15 cellular contexts compared by ENCODE assay signal in the genomic region with DNA sequence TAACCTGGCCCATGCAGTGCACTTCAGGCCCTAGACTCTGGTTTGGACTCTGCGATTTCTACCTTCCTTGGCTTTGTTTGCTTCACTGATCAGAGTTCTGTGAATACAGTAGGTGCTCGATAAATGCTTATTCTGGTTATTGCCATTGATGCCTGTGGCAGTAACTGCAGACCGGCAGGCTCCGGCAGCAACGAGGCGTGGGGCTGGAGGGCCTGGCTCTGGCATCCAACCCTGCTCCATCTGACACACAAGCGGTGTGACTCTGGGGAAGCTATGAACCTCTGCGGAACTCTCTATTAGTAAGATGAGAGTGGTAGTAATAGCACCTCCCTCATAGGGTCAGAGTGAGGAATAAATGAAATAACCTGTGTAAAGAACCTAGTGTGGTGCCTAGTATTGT.
DNase-seq lines count a peak whose midpoint lies in the region; ATAC-seq and TF ChIP-seq lines count a peak whose summit lies in the region.
"Had no signal": no experiment of that assay in that cellular context is flagged by ENCODE, and none has a peak within 500 bp of the region (broad histone marks: within the 10 kb centered on the region; RNA-seq: fewer than 3 reads in every experiment).

No MANE protein-coding gene starts in this region.

- no peaks in the 10 kb centered on the region for H3K36me3 ChIP-seq in CD4-positive, alpha-beta memory T cell (ENCODE audit: insufficient read depth, low read length)
- H3K36me3 ChIP-seq: HAP-1 had no signal

- no peaks in the 10 kb centered on the region for H3K9me3 Mint-ChIP-seq in CD4-positive, alpha-beta memory T cell
- H3K9me3 Mint-ChIP-seq in WTC11, result no peaks in the 10 kb centered on the region
- H3K9me3 Mint-ChIP-seq in mesothelial cell of epicardium, result no peaks in the 10 kb centered on the region
- no peaks in the 10 kb centered on the region for H3K9me3 Mint-ChIP-seq in progenitor cell of endocrine pancreas (ENCODE audit: low read depth)
- H3K9me3 Mint-ChIP-seq in activated CD8-positive, alpha-beta T cell treated with anti-CD3 and anti-CD28 coated beads, Interleukin-2, amount 10 ng/mL, durations not matched to agents 7 days and 5 days (ENCODE audit: insufficient read depth), result no peaks in the 10 kb centered on the region
- H3K9me3 Mint-ChIP-seq: CD4-positive, alpha-beta T cell had no signal

- intact Hi-C loops in CD4-positive, alpha-beta memory T cell (cut with micrococcal nuclease), result no loop called here

- H3K4me1 Mint-ChIP-seq in CD4-positive, alpha-beta memory T cell, result peaks cover 3 to 8% (median 6%) of the 10 kb centered on the region in 4 donors
- H3K4me1 Mint-ChIP-seq in WTC11 (peaks cover 8% of the 10 kb centered on the region), mesothelial cell of epicardium (peaks cover 8% of the 10 kb centered on the region), progenitor cell of endocrine pancreas (ENCODE audit: low read depth) (peaks cover 2% of the 10 kb centered on the region)
- peaks cover 3% of the 10 kb centered on the region for H3K4me1 Mint-ChIP-seq in activated CD8-positive, alpha-beta T cell treated with anti-CD3 and anti-CD28 coated beads, Interleukin-2, amount 10 ng/mL, durations not matched to agents 7 days and 5 days (ENCODE audit: low read depth)

- CTCF ChIA-PET in CD4-positive, alpha-beta memory T cell (lab: Charles Lee; ENCODE audit: partially characterized antibody), result interaction anchor here (0.8 kb wide), 1 partner anchor 13 kb away, joined by 4 read pairs; no protein-coding TSS in a partner anchor
- CTCF ChIA-PET in WTC11 (lab: Charles Lee), result interaction anchor here (0.9 to 3.7 kb wide), 12 partner anchors 13 to 607 kb away, joined by 3 to 34 read pairs (median 8); no protein-coding TSS in a partner anchor
- CTCF ChIA-PET in activated CD8-positive, alpha-beta T cell treated with anti-CD3 and anti-CD28 coated beads, Interleukin-2, amount 10 ng/mL, durations not matched to agents 7 days and 5 days (lab: Charles Lee), result interaction anchor here (1.3 kb wide), 1 partner anchor 17 kb away, joined by 3 read pairs; no protein-coding TSS in a partner anchor

- TF ChIP-seq CTCF in WTC11 (IDR thresholded peaks at IDR 0.05) (no peak), mesothelial cell of epicardium (IDR thresholded peaks at IDR 0.05; ENCODE audit: unreplicated experiment) (no peak), progenitor cell of endocrine pancreas (IDR thresholded peaks at IDR 0.05; ENCODE audit: unreplicated experiment) (no peak)

- H3K27me3 ChIP-seq in CD4-positive, alpha-beta memory T cell (ENCODE audit: insufficient read depth, low read length), result no peaks in the 10 kb centered on the region

- H3K27me3 Mint-ChIP-seq in CD4-positive, alpha-beta memory T cell, result peaks cover 16 to 23% of the 10 kb centered on the region in 2 donors
- H3K27me3 Mint-ChIP-seq in WTC11 (ENCODE audit: low read depth) (peaks cover 21% of the 10 kb centered on the region), mesothelial cell of epicardium (ENCODE audit: low read depth) (peaks cover 15% of the 10 kb centered on the region), progenitor cell of endocrine pancreas (peaks cover 7% of the 10 kb centered on the region)
- H3K27me3 Mint-ChIP-seq in activated CD8-positive, alpha-beta T cell treated with anti-CD3 and anti-CD28 coated beads, Interleukin-2, amount 10 ng/mL, durations not matched to agents 7 days and 5 days (ENCODE audit: low read depth), result peaks cover 25% of the 10 kb centered on the region

- no peaks in the 10 kb centered on the region for H3K9me3 ChIP-seq in CD4-positive, alpha-beta memory T cell (ENCODE audit: control insufficient read depth in 1 of 2, low read length in 2 of 2)
- H3K9me3 ChIP-seq: HAP-1 had no signal

- no peak overlapping the region for H3K27ac Mint-ChIP-seq in CD4-positive, alpha-beta memory T cell
- H3K27ac Mint-ChIP-seq in WTC11, result peak overlapping the region; percentile 26; the same call in 1 of the 2 replicates
- no peak overlapping the region for H3K27ac Mint-ChIP-seq in mesothelial cell of epicardium
- no peak overlapping the region for H3K27ac Mint-ChIP-seq in progenitor cell of endocrine pancreas
- H3K27ac Mint-ChIP-seq in activated CD8-positive, alpha-beta T cell treated with anti-CD3 and anti-CD28 coated beads, Interleukin-2, amount 10 ng/mL, durations not matched to agents 7 days and 5 days, result no peak overlapping the region
- H3K27ac Mint-ChIP-seq: CD4-positive, alpha-beta T cell had no signal

- H3K27ac ChIP-seq in CD4-positive, alpha-beta memory T cell (ENCODE audit: low read depth, low read length), result no peak overlapping the region
- H3K27ac ChIP-seq: HL-60, RWPE1 had no signal

- no peaks in the 10 kb centered on the region for H3K4me1 ChIP-seq in CD4-positive, alpha-beta memory T cell (ENCODE audit: insufficient read depth, low read length)
- H3K4me1 ChIP-seq: HAP-1 had no signal

- H3K4me3 ChIP-seq in CD4-positive, alpha-beta memory T cell (ENCODE audit: low read length in 2 of 2), result no peak overlapping the region
- H3K4me3 ChIP-seq: HAP-1 had no signal

- H3K4me3 Mint-ChIP-seq in CD4-positive, alpha-beta memory T cell, result peak overlapping the region in 6 of 8 donors; percentile 0 to 58 (median 24)
- H3K4me3 Mint-ChIP-seq in WTC11, result peak overlapping the region; percentile 84; the same call in 1 of the 2 replicates
- peak overlapping the region; percentile 91 for H3K4me3 Mint-ChIP-seq in mesothelial cell of epicardium
- peak overlapping the region; percentile 93 for H3K4me3 Mint-ChIP-seq in progenitor cell of endocrine pancreas (ENCODE audit: low read depth)
- H3K4me3 Mint-ChIP-seq in activated CD8-positive, alpha-beta T cell treated with anti-CD3 and anti-CD28 coated beads, Interleukin-2, amount 10 ng/mL, durations not matched to agents 7 days and 5 days, result no peak overlapping the region

- no peaks in the 10 kb centered on the region for H3K36me3 Mint-ChIP-seq in CD4-positive, alpha-beta memory T cell
- H3K36me3 Mint-ChIP-seq in WTC11 (no peaks in the 10 kb centered on the region), mesothelial cell of epicardium (no peaks in the 10 kb centered on the region), progenitor cell of endocrine pancreas (ENCODE audit: insufficient read depth) (no peaks in the 10 kb centered on the region)
- H3K36me3 Mint-ChIP-seq in activated CD8-positive, alpha-beta T cell treated with anti-CD3 and anti-CD28 coated beads, Interleukin-2, amount 10 ng/mL, durations not matched to agents 7 days and 5 days (ENCODE audit: low read depth), result no peaks in the 10 kb centered on the region

- POLR2A ChIA-PET in CD4-positive, alpha-beta memory T cell (lab: Charles Lee; ENCODE audit: partially characterized antibody), result no interaction called here
- POLR2A ChIA-PET in WTC11 (lab: Charles Lee), result no interaction called here
- POLR2A ChIA-PET in activated CD8-positive, alpha-beta T cell treated with anti-CD3 and anti-CD28 coated beads, Interleukin-2, amount 10 ng/mL, durations not matched to agents 7 days and 5 days (lab: Charles Lee), result no interaction called here

- no peak for ATAC-seq in WTC11
- ATAC-seq in activated CD8-positive, alpha-beta T cell treated with anti-CD3 and anti-CD28 coated beads, Interleukin-2, amount 10 ng/mL, durations not matched to agents 7 days and 5 days, result no peak
- ATAC-seq in GM21390 (IDR thresholded peaks at IDR 0.05; ENCODE audit: unreplicated experiment), result no peak

- DNase-seq in CD4-positive, alpha-beta memory T cell, result no peak
- DNase-seq in WTC11 (ENCODE audit: low spot score), result no peak
- no peak for DNase-seq in mesothelial cell of epicardium (ENCODE audit: low spot score in 2 of 2, unreplicated experiment in 2 of 2)
- no peak for DNase-seq in progenitor cell of endocrine pancreas (ENCODE audit: low spot score, unreplicated experiment)
- no peak for DNase-seq in NCI-H1930 (lab: John Stamatoyannopoulos, UW)
- no peak for DNase-seq in activated CD8-positive, alpha-beta T cell treated with anti-CD3 and anti-CD28 coated beads, Interleukin-2, amount 10 ng/mL, durations not matched to agents 7 days and 5 days
- DNase-seq: AML-193; NCI-H1694 treated with DMSO at 0.1 percent for 48 hours; NK-92 treated with Interleukin-12 subunit alpha and Interleukin-12 subunit beta, amount 100 ng/mL, for 24 hours; OCI-M1 had no signal

TF ChIP-seq in WTC11, 78 proteins besides CTCF, POLR2A, EP300 and RAD21 (continues in another document):
- TF ChIP-seq GABPB1 (CRISPR knock-in tag; IDR thresholded peaks at IDR 0.05) (no peak), RORB (CRISPR knock-in tag; IDR thresholded peaks at IDR 0.05) (no peak), ZNF138 (CRISPR knock-in tag; conservative IDR thresholded peaks at IDR 0.05) (no peak), SOX15 (CRISPR knock-in tag; IDR thresholded peaks at IDR 0.05) (no peak), ZNF121 (CRISPR knock-in tag; IDR thresholded peaks at IDR 0.05) (no peak), IRF2 (CRISPR knock-in tag; IDR thresholded peaks at IDR 0.05; ENCODE audit: borderline replicate concordance, low read depth) (no peak), MXD4 (CRISPR knock-in tag; IDR thresholded peaks at IDR 0.05; ENCODE audit: borderline replicate concordance) (no peak), FOXK1 (CRISPR knock-in tag; IDR thresholded peaks at IDR 0.05) (no peak), ZNF425 (CRISPR knock-in tag; conservative IDR thresholded peaks at IDR 0.05) (no peak), FOXP1 (CRISPR knock-in tag; IDR thresholded peaks at IDR 0.05; ENCODE audit: borderline replicate concordance) (no peak)
- TF ChIP-seq, protein P1, sequence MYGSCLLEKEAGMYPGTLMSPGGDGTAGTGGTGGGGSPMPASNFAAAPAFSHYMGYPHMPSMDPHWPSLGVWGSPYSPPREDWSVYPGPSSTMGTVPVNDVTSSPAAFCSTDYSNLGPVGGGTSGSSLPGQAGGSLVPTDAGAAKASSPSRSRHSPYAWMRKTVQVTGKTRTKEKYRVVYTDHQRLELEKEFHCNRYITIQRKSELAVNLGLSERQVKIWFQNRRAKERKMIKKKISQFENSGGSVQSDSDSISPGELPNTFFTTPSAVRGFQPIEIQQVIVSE (CRISPR knock-in tag; IDR thresholded peaks at IDR 0.05; ENCODE audit: borderline replicate concordance), result no peak
